Comparison of ENCODE assay signal across 8 cellular contexts in the genomic region with DNA sequence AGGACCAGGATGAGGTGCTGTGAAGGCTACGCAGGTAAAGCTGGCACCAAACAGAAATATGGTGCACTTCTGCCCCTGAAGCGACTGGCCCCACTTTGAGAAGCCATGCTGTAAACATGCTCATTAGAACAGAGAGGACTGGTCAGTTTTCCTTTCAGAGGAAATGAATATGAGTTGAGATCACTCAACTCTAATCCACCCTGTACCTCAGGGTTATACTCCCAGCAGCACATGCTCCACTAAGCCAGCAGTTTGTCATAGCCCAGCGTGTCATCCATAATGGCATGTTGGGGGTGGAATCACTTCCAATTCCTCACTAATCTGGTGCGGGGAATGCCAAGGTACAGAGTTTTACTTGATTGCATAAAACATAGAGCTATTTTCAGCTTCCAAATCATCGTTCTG.
DNase-seq lines count a peak whose midpoint lies in the region; ATAC-seq and TF ChIP-seq lines count a peak whose summit lies in the region.

No MANE protein-coding gene starts in this region.

- H2BK15ac ChIP-seq in neuronal stem cell (ENCODE audit: low read length): no peak overlapping the region

- peaks cover 42% of the 10 kb centered on the region for H3K4me1 ChIP-seq in A673 (ENCODE audit: insufficient read depth, low read length, poor library complexity, severe bottlenecking)
- H3K4me1 ChIP-seq in neuronal stem cell (ENCODE audit: control insufficient read depth in 2 of 2, insufficient read depth in 1 of 2, low read depth in 1 of 2, low read length in 2 of 2): peaks cover 9 to 23% of the 10 kb centered on the region in 2 donors

- in situ Hi-C loops in brain microvascular endothelial cell (cut with HindIII; ENCODE audit: low pct_ligation_motif_present, low sequenced_read_pairs): no loop called here

- POLR2A ChIA-PET in A673 (lab: Charles Lee; ENCODE audit: low non-redundant PET): no interaction called here

- DNase-seq in A673 (ENCODE audit: low spot score): peak; percentile 22
- peak; percentile 92 for DNase-seq in HS-27A (ENCODE audit: low read depth)
- DNase-seq in brain microvascular endothelial cell: peak; percentile 95
- peak; percentile 93 to 96 for DNase-seq in lung microvascular endothelial cell (ENCODE audit: low read depth in 2 of 2)
- no peak for DNase-seq in neuronal stem cell (ENCODE audit: low spot score)
- DNase-seq in NCI-H187 treated with DMSO at 0.1 percent for 48 hours (lab: John Stamatoyannopoulos, UW): no peak

- no peak overlapping the region for H2BK5ac ChIP-seq in neuronal stem cell (ENCODE audit: low read length)

- H3K4me3 ChIP-seq in A673 (ENCODE audit: low read depth, low read length, poor library complexity, severe bottlenecking): no peak overlapping the region
- no peak overlapping the region for H3K4me3 ChIP-seq in brain microvascular endothelial cell (ENCODE audit: low read depth, low read length)
- no peak overlapping the region for H3K4me3 ChIP-seq in neuronal stem cell (ENCODE audit: low read length in 2 of 2)

- no peak overlapping the region for H2BK12ac ChIP-seq in neuronal stem cell (ENCODE audit: low read length)

- H3K27me3 ChIP-seq in A673 (replicated peaks; ENCODE audit: insufficient read depth, low read depth, low read length, poor library complexity): no peaks in the 10 kb centered on the region
- no peaks in the 10 kb centered on the region for H3K27me3 ChIP-seq in brain microvascular endothelial cell (replicated peaks)
- H3K27me3 ChIP-seq in neuronal stem cell (ENCODE audit: control insufficient read depth in 3 of 3, insufficient read depth in 3 of 3, low read depth in 1 of 3, low read length in 3 of 3): no peaks in the 10 kb centered on the region

- no peak overlapping the region for H3K9ac ChIP-seq in neuronal stem cell (ENCODE audit: low read depth, low read length, poor library complexity)

- no peak overlapping the region for H2BK120ac ChIP-seq in neuronal stem cell (ENCODE audit: low read depth, low read length)

- H3K79me1 ChIP-seq in neuronal stem cell (ENCODE audit: low read depth, low read length): no peaks in the 10 kb centered on the region

- CTCF ChIA-PET in A673 (lab: Charles Lee): no interaction called here

- H2AK5ac ChIP-seq in neuronal stem cell (ENCODE audit: low read depth, low read length): no peak overlapping the region

- no peak overlapping the region for H4K8ac ChIP-seq in neuronal stem cell (ENCODE audit: low read depth, low read length)

- ATAC-seq in activated CD4-positive, CD25-positive, alpha-beta regulatory T cell treated with anti-CD3 and anti-CD28 coated beads, Interleukin-2, amount 50 U/mL, for 24 hours: no peak
- no peak for ATAC-seq in GM18907 (IDR thresholded peaks at IDR 0.05; ENCODE audit: unreplicated experiment)

- no peak overlapping the region for H3K23ac ChIP-seq in neuronal stem cell (ENCODE audit: low read depth, low read length, poor library complexity)

- no peak overlapping the region for H3K14ac ChIP-seq in neuronal stem cell (ENCODE audit: low read length)

- no peaks in the 10 kb centered on the region for H3K9me3 ChIP-seq in A673 (ENCODE audit: low read depth, low read length, poor library complexity, severe bottlenecking)
- H3K9me3 ChIP-seq in neuronal stem cell (replicated peaks in 1 of 2; ENCODE audit: control insufficient read depth in 2 of 2, insufficient read depth in 1 of 2, low read depth in 1 of 2, low read length in 2 of 2): no peaks in the 10 kb centered on the region

- H3K18ac ChIP-seq in neuronal stem cell (ENCODE audit: low read length): no peak overlapping the region

- H3K4ac ChIP-seq in neuronal stem cell (ENCODE audit: low read length): no peak overlapping the region

- BruUV-seq in A673 (replicated peaks; lab: Mats Ljungman, UMichigan): no TSS peak

- no CpG with 5 or more reads among the region's 5 CpGs for WGBS in neuronal stem cell (ENCODE audit: extremely low coverage in 2 of 2, insufficient read length in 2 of 2, insufficient replicate concordance in 1 of 2), 2 donors

- TF ChIP-seq CTCF in A673 (conservative IDR thresholded peaks at IDR 0.05; ENCODE audit: low read depth, low read length) (no peak), brain microvascular endothelial cell (IDR thresholded peaks at IDR 0.05; ENCODE audit: low read depth, low read length, missing control alignments) (no peak)

- H3K27ac ChIP-seq in A673 (ENCODE audit: low read depth, low read length, poor library complexity, severe bottlenecking) (no peak overlapping the region), brain microvascular endothelial cell (peak overlapping the region; percentile 97), neuronal stem cell (replicated peaks; ENCODE audit: low read length) (no peak overlapping the region)

- H3K36me3 ChIP-seq in A673 (ENCODE audit: insufficient read depth, low read length, poor library complexity, severe bottlenecking) (no peaks in the 10 kb centered on the region), brain microvascular endothelial cell (replicated peaks) (no peaks in the 10 kb centered on the region), neuronal stem cell (replicated peaks in 1 of 2; ENCODE audit: control insufficient read depth in 2 of 2, insufficient read depth in 2 of 2, low read length in 2 of 2) (no peaks in the 10 kb centered on the region)

- no peak overlapping the region for H2AFZ ChIP-seq in neuronal stem cell (ENCODE audit: low read length)

- H4K91ac ChIP-seq in neuronal stem cell (ENCODE audit: low read depth, low read length, poor library complexity): no peak overlapping the region

- intact Hi-C loops in A673 (cut with micrococcal nuclease; ENCODE audit: unreplicated experiment): no loop called here

- no peak overlapping the region for H3K4me2 ChIP-seq in neuronal stem cell (ENCODE audit: insufficient read depth, low read length, poor library complexity, severe bottlenecking)

Comparison
In these comparisons a context has a peak if more than half of its experiments do, and no peak if none do; other contexts are left out.
1. DNase-seq: peak in A673 (single experiment), HS-27A (single experiment), brain microvascular endothelial cell (single experiment) and lung microvascular endothelial cell (2 of 2); none in neuronal stem cell (single experiment) and NCI-H187 treated with DMSO at 0.1 percent for 48 hours (single experiment).